In genomic region chr18:24366328-24366727, GRCh38 we compare ENCODE assay signal across 8 cellular contexts.
"Had no signal": no experiment of that assay in that cellular context is flagged by ENCODE, and none has a peak within 500 bp of the region (broad histone marks: within the 10 kb centered on the region; RNA-seq: fewer than 3 reads in every experiment).

No MANE protein-coding gene starts in this region.

- DNase-seq: GDM1, GF-D8 had no signal

- ATAC-seq: GM12878 had no signal

- H3K4me3 ChIP-seq: GM12878 had no signal

- FAIRE-seq: G401.6, GM12878, GM12891, GM12892, GM18507, GM19239 had no signal
